Comparison of ENCODE assay signal across 29 cellular contexts in the genomic region with DNA sequence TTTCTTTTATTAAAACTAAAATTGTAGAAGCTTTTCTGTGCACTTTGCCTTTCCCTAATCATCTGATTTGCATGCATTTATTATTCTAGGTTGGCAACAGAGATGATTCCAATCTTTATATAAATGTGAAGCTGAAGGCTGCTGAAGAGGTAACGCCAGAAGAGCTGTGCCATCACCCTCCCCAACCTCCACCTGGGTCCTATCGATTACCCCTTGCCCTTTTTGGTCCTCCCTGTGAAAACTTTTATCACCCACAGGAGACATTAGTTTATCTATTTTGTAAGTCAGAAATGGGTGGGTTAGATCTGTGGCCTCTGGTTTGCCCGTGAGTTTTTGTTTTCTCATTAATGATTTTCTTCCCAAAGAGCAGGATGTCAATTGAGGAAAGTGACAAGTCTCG.
"Had no signal": no experiment of that assay in that cellular context is flagged by ENCODE, and none has a peak within 500 bp of the region (broad histone marks: within the 10 kb centered on the region; RNA-seq: fewer than 3 reads in every experiment).

No MANE protein-coding gene starts in this region.

- H3K27ac Mint-ChIP-seq: activated CD4-positive, alpha-beta T cell treated with anti-CD3 and anti-CD28 coated beads, Interleukin-2, amount 10 ng/mL, durations not matched to agents 7 days and 5 days had no signal

- H3K9me3 Mint-ChIP-seq: activated CD4-positive, alpha-beta T cell treated with anti-CD3 and anti-CD28 coated beads, Interleukin-2, amount 10 ng/mL, durations not matched to agents 7 days and 5 days; activated naive CD4-positive, alpha-beta T cell treated with anti-CD3 and anti-CD28 coated beads, Interleukin-2, amount 50 U/mL, for 72 hours; activated T-cell treated with anti-CD3 and anti-CD28 coated beads, Interleukin-2, amount 50 U/mL, for 4 hours; activated T-helper 2 cell treated with anti-CD3 and anti-CD28 coated beads, Interferon-gamma antibody, Interleukin-2, Interleukin-4, amounts not matched to agents 10 μg/mL and 5 μg/mL and 100 μg/mL, durations not matched to agents 14 hours and 24 hours and 36 hours; naive B cell; nephron progenitor cell; stimulated activated effector memory CD8-positive, alpha-beta T cell treated with anti-CD3 and anti-CD28 coated beads, Interleukin-12 subunit alpha, Interleukin-12 subunit beta, amount 100 ng/mL, for 72 hours had no signal

- H3K27me3 Mint-ChIP-seq: activated CD4-positive, alpha-beta T cell treated with anti-CD3 and anti-CD28 coated beads, Interleukin-2, amount 10 ng/mL, durations not matched to agents 7 days and 5 days; naive B cell; progenitor cell of endocrine pancreas had no signal

- H3K4me3 Mint-ChIP-seq: activated CD4-positive, alpha-beta T cell treated with anti-CD3 and anti-CD28 coated beads, Interleukin-2, amount 10 ng/mL, durations not matched to agents 7 days and 5 days; activated T-cell treated with anti-CD3 and anti-CD28 coated beads, Interleukin-2, amount 50 U/mL, for 4 hours; naive B cell; nephron progenitor cell; stimulated activated effector memory CD8-positive, alpha-beta T cell treated with anti-CD3 and anti-CD28 coated beads, Interleukin-12 subunit alpha, Interleukin-12 subunit beta, amount 100 ng/mL, for 72 hours had no signal

- ATAC-seq: activated T-cell treated with anti-CD3 and anti-CD28 coated beads, Interleukin-2, amount 50 U/mL, for 4 hours; body of pancreas; gastrocnemius medialis; left cardiac atrium; stimulated activated effector memory CD8-positive, alpha-beta T cell treated with anti-CD3 and anti-CD28 coated beads, Interleukin-12 subunit alpha, Interleukin-12 subunit beta, amount 100 ng/mL, for 72 hours had no signal

- DNase-seq: activated CD4-positive, alpha-beta T cell treated with anti-CD3 and anti-CD28 coated beads for 1 hour; activated CD4-positive, alpha-beta T cell treated with anti-CD3 and anti-CD28 coated beads, Interleukin-2, amount 10 ng/mL, durations not matched to agents 7 days and 5 days; activated CD8-positive, alpha-beta memory T cell treated with anti-CD3 and anti-CD28 coated beads, Interleukin-2, amount 50 U/mL, for 4 hours; activated naive CD4-positive, alpha-beta T cell; activated T-cell treated with anti-CD3 and anti-CD28 coated beads, Interleukin-2, amount 50 U/mL, for 4 hours; adrenal gland; aorta; body of pancreas; cerebellar nuclear complex; dorsolateral prefrontal cortex; effector memory CD4-positive, alpha-beta T cell; erythroblast; gastrocnemius medialis; left cardiac atrium; mammary epithelial cell; naive B cell; nephron progenitor cell; ovary; sigmoid colon; small intestine; stimulated activated CD4-positive, alpha-beta T cell treated with anti-CD3 and anti-CD28 coated beads, Interleukin-4, amount 100 ng/mL, for 24 hours; stomach; T-helper 2 cell; thyroid gland; upper lobe of right lung had no signal
